Comparison of ENCODE assay signal across 20 cellular contexts in the genomic region with DNA sequence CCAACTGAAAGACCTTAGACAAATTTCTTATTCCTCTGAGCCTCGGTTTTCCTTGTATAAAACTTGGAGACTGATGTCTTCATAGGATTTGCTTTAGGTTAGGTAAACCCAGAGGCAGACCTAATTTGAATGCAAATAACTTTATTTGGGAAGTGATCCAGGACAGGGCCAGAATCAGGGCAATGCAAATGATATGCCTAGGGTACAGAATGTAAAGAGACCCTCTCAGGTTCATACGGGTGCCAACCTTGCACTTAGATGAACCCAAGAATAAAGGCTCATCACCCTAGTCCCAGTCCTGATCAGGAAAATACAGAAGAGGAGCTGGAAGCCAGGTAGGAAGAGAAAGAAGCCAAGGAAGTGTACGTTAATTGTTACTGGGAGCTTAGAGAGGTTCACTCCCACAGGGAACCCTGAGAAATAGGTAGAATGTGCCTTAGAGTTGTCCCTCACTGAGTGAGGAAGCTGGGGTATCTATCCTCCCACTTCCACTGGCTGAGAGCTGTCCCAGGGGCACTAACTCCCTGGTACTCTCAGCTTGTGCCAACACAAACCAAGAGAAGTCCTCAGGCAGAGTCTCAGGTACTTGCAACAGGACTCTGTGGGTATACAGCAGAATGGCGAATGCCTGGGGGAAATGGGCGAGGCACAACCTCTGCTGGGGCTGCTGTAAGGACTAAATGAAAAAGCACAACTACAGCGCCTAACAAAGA. TPM values are rescaled to one million over a fixed set of nuclear protein-coding genes. Genes with fewer than 3 reads are reported as not detected.
A peak's percentile ranks its signal among the peaks of the same experiment; 100 is the strongest.
DNase-seq lines count a peak whose midpoint lies in the region; ATAC-seq and TF ChIP-seq lines count a peak whose summit lies in the region.
"Had no signal": no experiment of that assay in that cellular context is flagged by ENCODE, and none has a peak within 500 bp of the region (broad histone marks: within the 10 kb centered on the region; RNA-seq: fewer than 3 reads in every experiment).

No MANE protein-coding gene starts in this region.

- H3K27ac Mint-ChIP-seq in endothelial cell (ENCODE audit: unreplicated experiment) = no peak overlapping the region
- peak overlapping the region; percentile 77 for H3K27ac Mint-ChIP-seq in stimulated activated memory B cell treated with anti-CD40 and anti-IgM and Interleukin-4, amounts not matched to agents 10 μg/mL and 1 μg/mL and 100 μg/mL, for 72 hours
- H3K27ac Mint-ChIP-seq in Calu3 (ENCODE audit: unreplicated experiment) = no peak overlapping the region
- H3K27ac Mint-ChIP-seq in osteocyte (ENCODE audit: unreplicated experiment) = no peak overlapping the region
- H3K27ac Mint-ChIP-seq: CD4-positive, alpha-beta T cell; T-helper 17 cell had no signal

- CTCF ChIA-PET in Calu3 (lab: Charles Lee) = interaction anchor here (1.7 to 3.1 kb wide), 2 partner anchors 85 to 241 kb away, joined by 3 to 20 read pairs; no protein-coding TSS in a partner anchor

- DNase-seq in activated CD8-positive, alpha-beta memory T cell treated with anti-CD3 and anti-CD28 coated beads for 24 hours = peak; percentile 56
- DNase-seq in activated CD8-positive, alpha-beta memory T cell treated with anti-CD3 and anti-CD28 coated beads, Interleukin-2, amount 50 U/mL, for 48 hours = no peak
- DNase-seq in endothelial cell (ENCODE audit: low spot score) (no peak), Calu3 (no peak), osteocyte (ENCODE audit: extremely low spot score, unreplicated experiment) (no peak)
- DNase-seq: brain microvascular endothelial cell; CD4-positive, alpha-beta T cell; colonic mucosa; foreskin fibroblast; hippocampal formation; KG1; lower lobe of right lung; NCI-H1694 treated with DMSO at 0.1 percent for 48 hours; NCI-H82; PC-9; substantia nigra; T-helper 17 cell had no signal

- H3K4me3 Mint-ChIP-seq in endothelial cell (ENCODE audit: unreplicated experiment) = peak overlapping the region; percentile 21
- H3K4me3 Mint-ChIP-seq in stimulated activated memory B cell treated with anti-CD40 and anti-IgM and Interleukin-4, amounts not matched to agents 10 μg/mL and 1 μg/mL and 100 μg/mL, for 72 hours = no peak overlapping the region
- no peak overlapping the region for H3K4me3 Mint-ChIP-seq in Calu3 (ENCODE audit: low read depth, unreplicated experiment)
- H3K4me3 Mint-ChIP-seq in osteocyte (ENCODE audit: unreplicated experiment) = no peak overlapping the region
- H3K4me3 Mint-ChIP-seq: CD4-positive, alpha-beta T cell; T-helper 17 cell had no signal

- H3K36me3 Mint-ChIP-seq in endothelial cell (ENCODE audit: low read depth, unreplicated experiment) = peaks cover 30% of the 10 kb centered on the region
- H3K36me3 Mint-ChIP-seq in stimulated activated memory B cell treated with anti-CD40 and anti-IgM and Interleukin-4, amounts not matched to agents 10 μg/mL and 1 μg/mL and 100 μg/mL, for 72 hours = peaks cover 37% of the 10 kb centered on the region
- H3K36me3 Mint-ChIP-seq in Calu3 (ENCODE audit: insufficient read depth, unreplicated experiment) = peaks cover 9% of the 10 kb centered on the region
- H3K36me3 Mint-ChIP-seq in osteocyte (ENCODE audit: unreplicated experiment) = peaks cover 47% of the 10 kb centered on the region

- intact Hi-C loops in Calu3 (cut with micrococcal nuclease; ENCODE audit: unreplicated experiment) = loop anchor here (5.0 kb wide), 2 partner anchors 80 to 240 kb away; no protein-coding TSS in a partner anchor

- BruUV-seq in Calu3 (replicated peaks; lab: Mats Ljungman, UMichigan) = no TSS peak

- H3K4me1 Mint-ChIP-seq in endothelial cell (ENCODE audit: unreplicated experiment) = peaks cover 15% of the 10 kb centered on the region
- peaks cover 19% of the 10 kb centered on the region for H3K4me1 Mint-ChIP-seq in stimulated activated memory B cell treated with anti-CD40 and anti-IgM and Interleukin-4, amounts not matched to agents 10 μg/mL and 1 μg/mL and 100 μg/mL, for 72 hours
- H3K4me1 Mint-ChIP-seq in Calu3 (ENCODE audit: low read depth, unreplicated experiment) = peaks cover 48% of the 10 kb centered on the region
- no peaks in the 10 kb centered on the region for H3K4me1 Mint-ChIP-seq in osteocyte (ENCODE audit: unreplicated experiment)

- H3K9me3 Mint-ChIP-seq in endothelial cell (ENCODE audit: unreplicated experiment) (no peaks in the 10 kb centered on the region), Calu3 (ENCODE audit: low read depth, unreplicated experiment) (no peaks in the 10 kb centered on the region), osteocyte (ENCODE audit: unreplicated experiment) (no peaks in the 10 kb centered on the region)
- no peaks in the 10 kb centered on the region for H3K9me3 Mint-ChIP-seq in stimulated activated memory B cell treated with anti-CD40 and anti-IgM and Interleukin-4, amounts not matched to agents 10 μg/mL and 1 μg/mL and 100 μg/mL, for 72 hours
- H3K9me3 Mint-ChIP-seq: CD4-positive, alpha-beta T cell had no signal

- no peak for TF ChIP-seq CTCF in endothelial cell (IDR thresholded peaks at IDR 0.05; ENCODE audit: unreplicated experiment)
- no peak for TF ChIP-seq CTCF in Calu3 (IDR thresholded peaks at IDR 0.05; ENCODE audit: unreplicated experiment)
- TF ChIP-seq CTCF in osteocyte (IDR thresholded peaks at IDR 0.05) = no peak

- peak; percentile 8 for ATAC-seq in HG03159 (IDR thresholded peaks at IDR 0.05; ENCODE audit: unreplicated experiment)
- no peak for ATAC-seq in stimulated activated memory B cell treated with anti-CD40 and anti-IgM and Interleukin-4, amounts not matched to agents 10 μg/mL and 1 μg/mL and 100 μg/mL, for 72 hours
- no peak for ATAC-seq in GM18519 (IDR thresholded peaks at IDR 0.05; ENCODE audit: low FRiP score, unreplicated experiment)
- ATAC-seq: T-helper 17 cell had no signal

- H3K27me3 Mint-ChIP-seq in endothelial cell (ENCODE audit: unreplicated experiment) = peaks cover 4% of the 10 kb centered on the region
- H3K27me3 Mint-ChIP-seq in stimulated activated memory B cell treated with anti-CD40 and anti-IgM and Interleukin-4, amounts not matched to agents 10 μg/mL and 1 μg/mL and 100 μg/mL, for 72 hours = no peaks in the 10 kb centered on the region
- no peaks in the 10 kb centered on the region for H3K27me3 Mint-ChIP-seq in Calu3 (ENCODE audit: unreplicated experiment)
- H3K27me3 Mint-ChIP-seq in osteocyte (ENCODE audit: unreplicated experiment) = no peaks in the 10 kb centered on the region
- H3K27me3 Mint-ChIP-seq: CD4-positive, alpha-beta T cell; T-helper 17 cell had no signal

RNA-seq across cellular contexts. Expression of a gene that starts 3.1 kb away (rescaled TPM):
- total RNA-seq in endothelial cell (ENCODE audit: unreplicated experiment) = 0.51 TPM
- total RNA-seq in Calu3 (2022) = 0.47 and 1.5 TPM in 2 replicates
- not detected in 2 replicates for total RNA-seq in osteocyte
- total RNA-seq: PC-9 had no signal
